Comparison of ENCODE assay signal across 2 cellular contexts in genomic region chr22:36360871-36361383, GRCh38.
TF ChIP-seq lines count a peak whose summit lies in the region.

No MANE protein-coding gene starts in this region.

TF ChIP-seq in GM23338, 12 proteins besides CTCF, POLR2A, EP300 and RAD21 (continued from another document):
- TF ChIP-seq, protein P1, sequence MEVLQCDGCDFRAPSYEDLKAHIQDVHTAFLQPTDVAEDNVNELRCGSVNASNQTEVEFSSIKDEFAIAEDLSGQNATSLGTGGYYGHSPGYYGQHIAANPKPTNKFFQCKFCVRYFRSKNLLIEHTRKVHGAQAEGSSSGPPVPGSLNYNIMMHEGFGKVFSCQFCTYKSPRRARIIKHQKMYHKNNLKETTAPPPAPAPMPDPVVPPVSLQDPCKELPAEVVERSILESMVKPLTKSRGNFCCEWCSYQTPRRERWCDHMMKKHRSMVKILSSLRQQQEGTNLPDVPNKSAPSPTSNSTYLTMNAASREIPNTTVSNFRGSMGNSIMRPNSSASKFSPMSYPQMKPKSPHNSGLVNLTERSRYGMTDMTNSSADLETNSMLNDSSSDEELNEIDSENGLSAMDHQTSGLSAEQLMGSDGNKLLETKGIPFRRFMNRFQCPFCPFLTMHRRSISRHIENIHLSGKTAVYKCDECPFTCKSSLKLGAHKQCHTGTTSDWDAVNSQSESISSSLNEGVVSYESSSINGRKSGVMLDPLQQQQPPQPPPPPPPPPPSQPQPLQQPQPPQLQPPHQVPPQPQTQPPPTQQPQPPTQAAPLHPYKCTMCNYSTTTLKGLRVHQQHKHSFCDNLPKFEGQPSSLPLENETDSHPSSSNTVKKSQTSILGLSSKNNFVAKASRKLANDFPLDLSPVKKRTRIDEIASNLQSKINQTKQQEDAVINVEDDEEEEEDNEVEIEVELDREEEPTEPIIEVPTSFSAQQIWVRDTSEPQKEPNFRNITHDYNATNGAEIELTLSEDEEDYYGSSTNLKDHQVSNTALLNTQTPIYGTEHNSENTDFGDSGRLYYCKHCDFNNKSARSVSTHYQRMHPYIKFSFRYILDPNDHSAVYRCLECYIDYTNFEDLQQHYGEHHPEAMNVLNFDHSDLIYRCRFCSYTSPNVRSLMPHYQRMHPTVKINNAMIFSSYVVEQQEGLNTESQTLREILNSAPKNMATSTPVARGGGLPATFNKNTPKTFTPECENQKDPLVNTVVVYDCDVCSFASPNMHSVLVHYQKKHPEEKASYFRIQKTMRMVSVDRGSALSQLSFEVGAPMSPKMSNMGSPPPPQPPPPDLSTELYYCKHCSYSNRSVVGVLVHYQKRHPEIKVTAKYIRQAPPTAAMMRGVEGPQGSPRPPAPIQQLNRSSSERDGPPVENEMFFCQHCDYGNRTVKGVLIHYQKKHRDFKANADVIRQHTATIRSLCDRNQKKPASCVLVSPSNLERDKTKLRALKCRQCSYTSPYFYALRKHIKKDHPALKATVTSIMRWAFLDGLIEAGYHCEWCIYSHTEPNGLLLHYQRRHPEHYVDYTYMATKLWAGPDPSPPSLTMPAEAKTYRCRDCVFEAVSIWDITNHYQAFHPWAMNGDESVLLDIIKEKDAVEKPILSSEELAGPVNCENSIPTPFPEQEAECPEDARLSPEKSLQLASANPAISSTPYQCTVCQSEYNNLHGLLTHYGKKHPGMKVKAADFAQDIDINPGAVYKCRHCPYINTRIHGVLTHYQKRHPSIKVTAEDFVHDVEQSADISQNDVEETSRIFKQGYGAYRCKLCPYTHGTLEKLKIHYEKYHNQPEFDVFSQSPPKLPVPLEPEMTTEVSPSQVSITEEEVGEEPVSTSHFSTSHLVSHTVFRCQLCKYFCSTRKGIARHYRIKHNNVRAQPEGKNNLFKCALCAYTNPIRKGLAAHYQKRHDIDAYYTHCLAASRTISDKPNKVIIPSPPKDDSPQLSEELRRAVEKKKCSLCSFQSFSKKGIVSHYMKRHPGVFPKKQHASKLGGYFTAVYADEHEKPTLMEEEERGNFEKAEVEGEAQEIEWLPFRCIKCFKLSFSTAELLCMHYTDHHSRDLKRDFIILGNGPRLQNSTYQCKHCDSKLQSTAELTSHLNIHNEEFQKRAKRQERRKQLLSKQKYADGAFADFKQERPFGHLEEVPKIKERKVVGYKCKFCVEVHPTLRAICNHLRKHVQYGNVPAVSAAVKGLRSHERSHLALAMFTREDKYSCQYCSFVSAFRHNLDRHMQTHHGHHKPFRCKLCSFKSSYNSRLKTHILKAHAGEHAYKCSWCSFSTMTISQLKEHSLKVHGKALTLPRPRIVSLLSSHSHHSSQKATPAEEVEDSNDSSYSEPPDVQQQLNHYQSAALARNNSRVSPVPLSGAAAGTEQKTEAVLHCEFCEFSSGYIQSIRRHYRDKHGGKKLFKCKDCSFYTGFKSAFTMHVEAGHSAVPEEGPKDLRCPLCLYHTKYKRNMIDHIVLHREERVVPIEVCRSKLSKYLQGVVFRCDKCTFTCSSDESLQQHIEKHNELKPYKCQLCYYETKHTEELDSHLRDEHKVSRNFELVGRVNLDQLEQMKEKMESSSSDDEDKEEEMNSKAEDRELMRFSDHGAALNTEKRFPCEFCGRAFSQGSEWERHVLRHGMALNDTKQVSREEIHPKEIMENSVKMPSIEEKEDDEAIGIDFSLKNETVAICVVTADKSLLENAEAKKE (CRISPR knock-in tag; IDR thresholded peaks at IDR 0.05) = no peak
- TF ChIP-seq EZH2 (IDR thresholded peaks at IDR 0.05; ENCODE audit: low read depth, unreplicated experiment) = no peak
- TF ChIP-seq REST (IDR thresholded peaks at IDR 0.05; ENCODE audit: unreplicated experiment) = no peak
- TF ChIP-seq ZNF331 (CRISPR knock-in tag; IDR thresholded peaks at IDR 0.05; ENCODE audit: low read depth) = no peak
- no peak for TF ChIP-seq ETS1 (IDR thresholded peaks at IDR 0.05)
- TF ChIP-seq JUNB (IDR thresholded peaks at IDR 0.05; ENCODE audit: unreplicated experiment) = no peak

TF ChIP-seq in WTC11, 78 proteins besides CTCF, POLR2A, EP300 and RAD21 (continued from another document):
- TF ChIP-seq, protein P2, sequence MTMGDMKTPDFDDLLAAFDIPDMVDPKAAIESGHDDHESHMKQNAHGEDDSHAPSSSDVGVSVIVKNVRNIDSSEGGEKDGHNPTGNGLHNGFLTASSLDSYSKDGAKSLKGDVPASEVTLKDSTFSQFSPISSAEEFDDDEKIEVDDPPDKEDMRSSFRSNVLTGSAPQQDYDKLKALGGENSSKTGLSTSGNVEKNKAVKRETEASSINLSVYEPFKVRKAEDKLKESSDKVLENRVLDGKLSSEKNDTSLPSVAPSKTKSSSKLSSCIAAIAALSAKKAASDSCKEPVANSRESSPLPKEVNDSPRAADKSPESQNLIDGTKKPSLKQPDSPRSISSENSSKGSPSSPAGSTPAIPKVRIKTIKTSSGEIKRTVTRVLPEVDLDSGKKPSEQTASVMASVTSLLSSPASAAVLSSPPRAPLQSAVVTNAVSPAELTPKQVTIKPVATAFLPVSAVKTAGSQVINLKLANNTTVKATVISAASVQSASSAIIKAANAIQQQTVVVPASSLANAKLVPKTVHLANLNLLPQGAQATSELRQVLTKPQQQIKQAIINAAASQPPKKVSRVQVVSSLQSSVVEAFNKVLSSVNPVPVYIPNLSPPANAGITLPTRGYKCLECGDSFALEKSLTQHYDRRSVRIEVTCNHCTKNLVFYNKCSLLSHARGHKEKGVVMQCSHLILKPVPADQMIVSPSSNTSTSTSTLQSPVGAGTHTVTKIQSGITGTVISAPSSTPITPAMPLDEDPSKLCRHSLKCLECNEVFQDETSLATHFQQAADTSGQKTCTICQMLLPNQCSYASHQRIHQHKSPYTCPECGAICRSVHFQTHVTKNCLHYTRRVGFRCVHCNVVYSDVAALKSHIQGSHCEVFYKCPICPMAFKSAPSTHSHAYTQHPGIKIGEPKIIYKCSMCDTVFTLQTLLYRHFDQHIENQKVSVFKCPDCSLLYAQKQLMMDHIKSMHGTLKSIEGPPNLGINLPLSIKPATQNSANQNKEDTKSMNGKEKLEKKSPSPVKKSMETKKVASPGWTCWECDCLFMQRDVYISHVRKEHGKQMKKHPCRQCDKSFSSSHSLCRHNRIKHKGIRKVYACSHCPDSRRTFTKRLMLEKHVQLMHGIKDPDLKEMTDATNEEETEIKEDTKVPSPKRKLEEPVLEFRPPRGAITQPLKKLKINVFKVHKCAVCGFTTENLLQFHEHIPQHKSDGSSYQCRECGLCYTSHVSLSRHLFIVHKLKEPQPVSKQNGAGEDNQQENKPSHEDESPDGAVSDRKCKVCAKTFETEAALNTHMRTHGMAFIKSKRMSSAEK (CRISPR knock-in tag; IDR thresholded peaks at IDR 0.05; ENCODE audit: borderline replicate concordance) = no peak
- TF ChIP-seq NFYB (CRISPR knock-in tag; conservative IDR thresholded peaks at IDR 0.05; ENCODE audit: low read depth) (no peak), STAT6 (CRISPR knock-in tag; conservative IDR thresholded peaks at IDR 0.05; ENCODE audit: low read depth) (no peak), HMGA2 (CRISPR knock-in tag; IDR thresholded peaks at IDR 0.05) (no peak), ZNF138 (CRISPR knock-in tag; conservative IDR thresholded peaks at IDR 0.05) (no peak), NFE2L1 (CRISPR knock-in tag; IDR thresholded peaks at IDR 0.05) (no peak), JAZF1 (CRISPR knock-in tag; IDR thresholded peaks at IDR 0.05) (no peak), FOXJ3 (CRISPR knock-in tag; IDR thresholded peaks at IDR 0.05; ENCODE audit: borderline replicate concordance) (no peak)
- TF ChIP-seq, protein P3, sequence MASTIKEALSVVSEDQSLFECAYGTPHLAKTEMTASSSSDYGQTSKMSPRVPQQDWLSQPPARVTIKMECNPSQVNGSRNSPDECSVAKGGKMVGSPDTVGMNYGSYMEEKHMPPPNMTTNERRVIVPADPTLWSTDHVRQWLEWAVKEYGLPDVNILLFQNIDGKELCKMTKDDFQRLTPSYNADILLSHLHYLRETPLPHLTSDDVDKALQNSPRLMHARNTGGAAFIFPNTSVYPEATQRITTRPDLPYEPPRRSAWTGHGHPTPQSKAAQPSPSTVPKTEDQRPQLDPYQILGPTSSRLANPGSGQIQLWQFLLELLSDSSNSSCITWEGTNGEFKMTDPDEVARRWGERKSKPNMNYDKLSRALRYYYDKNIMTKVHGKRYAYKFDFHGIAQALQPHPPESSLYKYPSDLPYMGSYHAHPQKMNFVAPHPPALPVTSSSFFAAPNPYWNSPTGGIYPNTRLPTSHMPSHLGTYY (CRISPR knock-in tag; IDR thresholded peaks at IDR 0.05) = no peak
